Comparison of ENCODE assay signal across 18 cellular contexts in genomic region chr18:24885266-24885665, GRCh38.
DNase-seq lines count a peak whose midpoint lies in the region; ATAC-seq and TF ChIP-seq lines count a peak whose summit lies in the region.
"Had no signal": no experiment of that assay in that cellular context is flagged by ENCODE, and none has a peak within 500 bp of the region (broad histone marks: within the 10 kb centered on the region; RNA-seq: fewer than 3 reads in every experiment).

No MANE protein-coding gene starts in this region.

- H2BK120ac ChIP-seq in mesenchymal stem cell (ENCODE audit: low read depth, low read length), result no peak overlapping the region

- no peak overlapping the region for H2AK5ac ChIP-seq in mesenchymal stem cell (ENCODE audit: low read length, severe bottlenecking)

- H3K27me3 ChIP-seq in mesenchymal stem cell (ENCODE audit: control insufficient read depth in 1 of 2, insufficient read depth in 1 of 2, low read length in 2 of 2) (no peaks in the 10 kb centered on the region), spleen (replicated peaks in 1 of 7) (no peaks in the 10 kb centered on the region)
- H3K27me3 ChIP-seq: BLaER1 had no signal

- no peaks in the 10 kb centered on the region for H3K9me3 ChIP-seq in mesenchymal stem cell (ENCODE audit: control insufficient read depth, low read length)
- H3K9me3 ChIP-seq in spleen, result no peaks in the 10 kb centered on the region
- H3K9me3 ChIP-seq: BLaER1, Caco-2 had no signal

- H3K4ac ChIP-seq in mesenchymal stem cell (ENCODE audit: low read depth in 1 of 2, low read length in 2 of 2), result no peak overlapping the region

- peak; percentile 8 for DNase-seq in DMS53 (lab: John Stamatoyannopoulos, UW)
- DNase-seq in DMS53 treated with DMSO at 0.1 percent for 48 hours (lab: John Stamatoyannopoulos, UW; ENCODE audit: unreplicated experiment), result no peak
- peak; percentile 60 for DNase-seq in mesenchymal stem cell
- no peak for DNase-seq in spleen
- DNase-seq: Caco-2; CD4-positive, CD25-positive, alpha-beta regulatory T cell; CD8-positive, alpha-beta T cell; DMS153; DMS79 treated with DMSO at 0.1 percent for 48 hours; GF-D8; GM23248; H7; HCEC 1CT had no signal

- TF ChIP-seq CTCF in spleen (IDR thresholded peaks at IDR 0.05 in 8 of 11, conservative IDR thresholded peaks at IDR 0.05 in 3 of 11), result no peak

- H2BK12ac ChIP-seq in mesenchymal stem cell (ENCODE audit: low read length in 2 of 2), result no peak overlapping the region

- intact Hi-C loops in spleen (cut with DNase I; ENCODE audit: low total_unique reads), result no loop called here

- H3K18ac ChIP-seq in mesenchymal stem cell (ENCODE audit: low read depth in 1 of 2, low read length in 2 of 2), result no peak overlapping the region

- no peak overlapping the region for H2BK5ac ChIP-seq in mesenchymal stem cell (ENCODE audit: low read depth, low read length, poor library complexity, severe bottlenecking)

- no peak overlapping the region for H2BK15ac ChIP-seq in mesenchymal stem cell (ENCODE audit: low read depth, poor library complexity, severe bottlenecking)

- no peak overlapping the region for H4K91ac ChIP-seq in mesenchymal stem cell (ENCODE audit: low read length)

- no peaks in the 10 kb centered on the region for H3K4me1 ChIP-seq in mesenchymal stem cell (ENCODE audit: control insufficient read depth, insufficient read depth, low read depth, low read length)
- H3K4me1 ChIP-seq in spleen, result no peaks in the 10 kb centered on the region
- H3K4me1 ChIP-seq: Caco-2 had no signal

- no peaks in the 10 kb centered on the region for H3K79me1 ChIP-seq in mesenchymal stem cell (replicated peaks; ENCODE audit: low read length, poor library complexity, severe bottlenecking)

- no peak overlapping the region for H2AFZ ChIP-seq in mesenchymal stem cell (ENCODE audit: low read depth, low read length)
- H2AFZ ChIP-seq: GM23248 had no signal

- no peak for TF ChIP-seq POLR2A in spleen (IDR thresholded peaks at IDR 0.05)

- no peaks in the 10 kb centered on the region for H3K36me3 ChIP-seq in mesenchymal stem cell (ENCODE audit: control insufficient read depth in 1 of 2, insufficient read depth in 2 of 2, low read depth in 1 of 2, low read length in 2 of 2)
- no peaks in the 10 kb centered on the region for H3K36me3 ChIP-seq in spleen
- H3K36me3 ChIP-seq: BLaER1 had no signal

- H3K14ac ChIP-seq in mesenchymal stem cell (ENCODE audit: low read length in 2 of 2), result no peak overlapping the region

- H3K23ac ChIP-seq in mesenchymal stem cell (ENCODE audit: low read length in 2 of 2), result no peak overlapping the region

- H3K27ac ChIP-seq in mesenchymal stem cell (ENCODE audit: low read length, poor library complexity, severe bottlenecking), result no peak overlapping the region
- H3K27ac ChIP-seq in spleen, result peak overlapping the region in 7 of 8 donors; percentile 59 to 82 (median 62)
- H3K27ac ChIP-seq: 22Rv1, BLaER1, C4-2B, GM23248 had no signal

- no peak overlapping the region for H3K9ac ChIP-seq in mesenchymal stem cell (ENCODE audit: low read length)
- H3K9ac ChIP-seq: BLaER1, GM23248 had no signal

- 0% methylated on average over 1 of the region's 2 CpGs for WGBS in mesenchymal stem cell
- whole genome bisulfite sequencing in spleen, 5 donors, result 52 to 85% (median 74%) methylated on average over 2 of the region's 2 CpGs

- ATAC-seq in HG02938 (IDR thresholded peaks at IDR 0.05; ENCODE audit: unreplicated experiment), result no peak
- no peak for ATAC-seq in GM19463 (IDR thresholded peaks at IDR 0.05; ENCODE audit: unreplicated experiment)
- ATAC-seq: CD8-positive, alpha-beta T cell had no signal

- H3K4me2 ChIP-seq in mesenchymal stem cell (ENCODE audit: low read length, poor library complexity, severe bottlenecking), result no peak overlapping the region

- H3K4me3 ChIP-seq in mesenchymal stem cell (ENCODE audit: insufficient read depth in 1 of 2, low read depth in 1 of 2, low read length in 2 of 2) (no peak overlapping the region), spleen (no peak overlapping the region)
- H3K4me3 ChIP-seq: BLaER1, GM23248 had no signal

- H4K8ac ChIP-seq in mesenchymal stem cell (ENCODE audit: low read length), result no peak overlapping the region

Comparison
In these comparisons a context has a peak if more than half of its experiments do, and no peak if none do; other contexts are left out.
1. DNase-seq: peak in DMS53 (single experiment) and mesenchymal stem cell (single experiment); none in DMS53 treated with DMSO at 0.1 percent for 48 hours (single experiment) and spleen (single experiment).